ENCODE assay signal across 1 cellular context in genomic region chr17:82450357-82451106, GRCh38.
TF ChIP-seq lines count a peak whose summit lies in the region.

Gene CYBC1, minus strand, starts transcription at chr17:82450752. Its CDS starts 1,498 bp downstream, at chr17:82449254.

TF ChIP-seq in HepG2, 621 proteins besides CTCF, POLR2A, EP300 and RAD21 (continued from another document and continues in another):
- no peak for TF ChIP-seq ZNF703 (CRISPR knock-in tag; IDR thresholded peaks at IDR 0.05; ENCODE audit: borderline replicate concordance)
- TF ChIP-seq ZNF605 (CRISPR knock-in tag; IDR thresholded peaks at IDR 0.05), result peak; percentile 54; the same call in 1 of the 2 replicates
- TF ChIP-seq SIN3A (IDR thresholded peaks at IDR 0.05; ENCODE audit: borderline replicate concordance, low read depth, low read length), result peak; percentile 88; the same call in 1 of the 2 replicates
- TF ChIP-seq, protein P1, sequence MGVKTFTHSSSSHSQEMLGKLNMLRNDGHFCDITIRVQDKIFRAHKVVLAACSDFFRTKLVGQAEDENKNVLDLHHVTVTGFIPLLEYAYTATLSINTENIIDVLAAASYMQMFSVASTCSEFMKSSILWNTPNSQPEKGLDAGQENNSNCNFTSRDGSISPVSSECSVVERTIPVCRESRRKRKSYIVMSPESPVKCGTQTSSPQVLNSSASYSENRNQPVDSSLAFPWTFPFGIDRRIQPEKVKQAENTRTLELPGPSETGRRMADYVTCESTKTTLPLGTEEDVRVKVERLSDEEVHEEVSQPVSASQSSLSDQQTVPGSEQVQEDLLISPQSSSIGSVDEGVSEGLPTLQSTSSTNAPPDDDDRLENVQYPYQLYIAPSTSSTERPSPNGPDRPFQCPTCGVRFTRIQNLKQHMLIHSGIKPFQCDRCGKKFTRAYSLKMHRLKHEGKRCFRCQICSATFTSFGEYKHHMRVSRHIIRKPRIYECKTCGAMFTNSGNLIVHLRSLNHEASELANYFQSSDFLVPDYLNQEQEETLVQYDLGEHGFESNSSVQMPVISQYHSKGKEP (CRISPR knock-in tag; IDR thresholded peaks at IDR 0.05), result no peak
- no peak; the same call in 1 of the 2 replicates for TF ChIP-seq ARID3A (IDR thresholded peaks at IDR 0.05; ENCODE audit: low read depth, low read length)
- TF ChIP-seq NRL (CRISPR knock-in tag; IDR thresholded peaks at IDR 0.05; ENCODE audit: borderline replicate concordance), result peak; percentile 78; the same call in 1 of the 2 replicates
- peak; percentile 53; the same call in 1 of the 2 replicates for TF ChIP-seq IRF1 (CRISPR knock-in tag; IDR thresholded peaks at IDR 0.05; ENCODE audit: low read depth)
- TF ChIP-seq BCL6 (CRISPR knock-in tag; IDR thresholded peaks at IDR 0.05), result peak; percentile 1; the same call in 1 of the 2 replicates
- no peak for TF ChIP-seq FOXM1 (CRISPR knock-in tag; IDR thresholded peaks at IDR 0.05)
- 0 out of 2 replicates have a peak, but pooled peaks have one; percentile 60 for TF ChIP-seq CSRNP2 (CRISPR knock-in tag; conservative IDR thresholded peaks at IDR 0.05; ENCODE audit: low read depth)
- peak; percentile 84 for TF ChIP-seq PHF8 (CRISPR knock-in tag; IDR thresholded peaks at IDR 0.05)
- TF ChIP-seq, protein P2, sequence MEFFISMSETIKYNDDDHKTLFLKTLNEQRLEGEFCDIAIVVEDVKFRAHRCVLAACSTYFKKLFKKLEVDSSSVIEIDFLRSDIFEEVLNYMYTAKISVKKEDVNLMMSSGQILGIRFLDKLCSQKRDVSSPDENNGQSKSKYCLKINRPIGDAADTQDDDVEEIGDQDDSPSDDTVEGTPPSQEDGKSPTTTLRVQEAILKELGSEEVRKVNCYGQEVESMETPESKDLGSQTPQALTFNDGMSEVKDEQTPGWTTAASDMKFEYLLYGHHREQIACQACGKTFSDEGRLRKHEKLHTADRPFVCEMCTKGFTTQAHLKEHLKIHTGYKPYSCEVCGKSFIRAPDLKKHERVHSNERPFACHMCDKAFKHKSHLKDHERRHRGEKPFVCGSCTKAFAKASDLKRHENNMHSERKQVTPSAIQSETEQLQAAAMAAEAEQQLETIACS (CRISPR knock-in tag; IDR thresholded peaks at IDR 0.05), result peak; percentile 81
- no peak for TF ChIP-seq ZMYM2 (CRISPR knock-in tag; IDR thresholded peaks at IDR 0.05)
- peak; percentile 80; the same call in 1 of the 2 replicates for TF ChIP-seq IKZF5 (CRISPR knock-in tag; IDR thresholded peaks at IDR 0.05)
- TF ChIP-seq MATR3 (CRISPR knock-in tag; IDR thresholded peaks at IDR 0.05), result 0 out of 2 replicates have a peak, but pooled peaks have one; percentile 61
- TF ChIP-seq, protein P3, sequence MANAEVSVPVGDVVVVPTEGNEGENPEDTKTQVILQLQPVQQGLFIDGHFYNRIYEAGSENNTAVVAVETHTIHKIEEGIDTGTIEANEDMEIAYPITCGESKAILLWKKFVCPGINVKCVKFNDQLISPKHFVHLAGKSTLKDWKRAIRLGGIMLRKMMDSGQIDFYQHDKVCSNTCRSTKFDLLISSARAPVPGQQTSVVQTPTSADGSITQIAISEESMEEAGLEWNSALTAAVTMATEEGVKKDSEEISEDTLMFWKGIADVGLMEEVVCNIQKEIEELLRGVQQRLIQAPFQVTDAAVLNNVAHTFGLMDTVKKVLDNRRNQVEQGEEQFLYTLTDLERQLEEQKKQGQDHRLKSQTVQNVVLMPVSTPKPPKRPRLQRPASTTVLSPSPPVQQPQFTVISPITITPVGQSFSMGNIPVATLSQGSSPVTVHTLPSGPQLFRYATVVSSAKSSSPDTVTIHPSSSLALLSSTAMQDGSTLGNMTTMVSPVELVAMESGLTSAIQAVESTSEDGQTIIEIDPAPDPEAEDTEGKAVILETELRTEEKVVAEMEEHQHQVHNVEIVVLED (CRISPR knock-in tag; IDR thresholded peaks at IDR 0.05; ENCODE audit: borderline replicate concordance), result peak; percentile 86; the same call in 1 of the 2 replicates
- TF ChIP-seq ZBTB21 (CRISPR knock-in tag; IDR thresholded peaks at IDR 0.05), result peak; percentile 8; the same call in 1 of the 2 replicates
- no peak for TF ChIP-seq NCOA5 (CRISPR knock-in tag; IDR thresholded peaks at IDR 0.05)
- no peak for TF ChIP-seq HNRNPK (IDR thresholded peaks at IDR 0.05; ENCODE audit: low read depth, low read length, poor library complexity, severe bottlenecking)
- peak; percentile 32; the same call in 1 of the 2 replicates for TF ChIP-seq NFYB (CRISPR knock-in tag; IDR thresholded peaks at IDR 0.05)
- TF ChIP-seq ATF7-NPFF (CRISPR knock-in tag; IDR thresholded peaks at IDR 0.05; ENCODE audit: low read depth), result peak; percentile 86
- 0 out of 2 replicates have a peak, but pooled peaks have one; percentile 24 for TF ChIP-seq SATB2 (CRISPR knock-in tag; IDR thresholded peaks at IDR 0.05)
- peak; percentile 79; the same call in 1 of the 2 replicates for TF ChIP-seq NFAT5 (CRISPR knock-in tag; IDR thresholded peaks at IDR 0.05)
- TF ChIP-seq ZNF83 (CRISPR knock-in tag; IDR thresholded peaks at IDR 0.05; ENCODE audit: borderline replicate concordance), result 0 out of 2 replicates have a peak, but pooled peaks have one; percentile 37
- no peak for TF ChIP-seq HNRNPUL1 (IDR thresholded peaks at IDR 0.05; ENCODE audit: low read depth, low read length)
- TF ChIP-seq, protein P4, sequence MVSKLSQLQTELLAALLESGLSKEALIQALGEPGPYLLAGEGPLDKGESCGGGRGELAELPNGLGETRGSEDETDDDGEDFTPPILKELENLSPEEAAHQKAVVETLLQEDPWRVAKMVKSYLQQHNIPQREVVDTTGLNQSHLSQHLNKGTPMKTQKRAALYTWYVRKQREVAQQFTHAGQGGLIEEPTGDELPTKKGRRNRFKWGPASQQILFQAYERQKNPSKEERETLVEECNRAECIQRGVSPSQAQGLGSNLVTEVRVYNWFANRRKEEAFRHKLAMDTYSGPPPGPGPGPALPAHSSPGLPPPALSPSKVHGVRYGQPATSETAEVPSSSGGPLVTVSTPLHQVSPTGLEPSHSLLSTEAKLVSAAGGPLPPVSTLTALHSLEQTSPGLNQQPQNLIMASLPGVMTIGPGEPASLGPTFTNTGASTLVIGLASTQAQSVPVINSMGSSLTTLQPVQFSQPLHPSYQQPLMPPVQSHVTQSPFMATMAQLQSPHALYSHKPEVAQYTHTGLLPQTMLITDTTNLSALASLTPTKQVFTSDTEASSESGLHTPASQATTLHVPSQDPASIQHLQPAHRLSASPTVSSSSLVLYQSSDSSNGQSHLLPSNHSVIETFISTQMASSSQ (IDR thresholded peaks at IDR 0.05; ENCODE audit: low read depth), result no peak
- TF ChIP-seq, protein P4 (CRISPR knock-in tag; IDR thresholded peaks at IDR 0.05; ENCODE audit: borderline replicate concordance), result peak; percentile 72
- TF ChIP-seq ZNF234 (CRISPR knock-in tag; conservative IDR thresholded peaks at IDR 0.05), result peak; percentile 91; the same call in 1 of the 2 replicates
- TF ChIP-seq ZBTB42 (CRISPR knock-in tag; IDR thresholded peaks at IDR 0.05), result no peak
- peak; percentile 73; the same call in 1 of the 2 replicates for TF ChIP-seq MLXIP (CRISPR knock-in tag; IDR thresholded peaks at IDR 0.05; ENCODE audit: borderline replicate concordance)
- TF ChIP-seq ZNF550 (CRISPR knock-in tag; IDR thresholded peaks at IDR 0.05; ENCODE audit: borderline replicate concordance), result peak; percentile 98
